Comparison of ENCODE assay signal across 19 cellular contexts in genomic region chr7:107315821-107316220, GRCh38.
DNase-seq lines count a peak whose midpoint lies in the region; FAIRE-seq and TF ChIP-seq lines count a peak whose summit lies in the region.
"Had no signal": no experiment of that assay in that cellular context is flagged by ENCODE, and none has a peak within 500 bp of the region (broad histone marks: within the 10 kb centered on the region; RNA-seq: fewer than 3 reads in every experiment).

No MANE protein-coding gene starts in this region.

- peak; percentile 71 for FAIRE-seq in D721Med (lab: Jason Lieb, UNC)
- FAIRE-seq: GM12892 had no signal

- no peak overlapping the region for H3K4me3 ChIP-seq in A673 (ENCODE audit: low read depth, low read length, poor library complexity, severe bottlenecking)
- H3K4me3 ChIP-seq: BLaER1, GM23338 had no signal

- TF ChIP-seq CTCF in A673 (conservative IDR thresholded peaks at IDR 0.05; ENCODE audit: low read depth, low read length) (no peak), D721Med (IDR thresholded peaks at IDR 0.05; ENCODE audit: insufficient read depth, missing control alignments) (no peak)

- no peaks in the 10 kb centered on the region for H3K9me3 ChIP-seq in A673 (ENCODE audit: low read depth, low read length, poor library complexity, severe bottlenecking)
- H3K9me3 ChIP-seq: BLaER1, Caco-2 had no signal

- peaks cover 12% of the 10 kb centered on the region for H3K4me1 ChIP-seq in A673 (ENCODE audit: insufficient read depth, low read length, poor library complexity, severe bottlenecking)
- H3K4me1 ChIP-seq: BLaER1, Caco-2 had no signal

- CTCF ChIA-PET in A673 (lab: Charles Lee) = no interaction called here

- DNase-seq in A673 (ENCODE audit: low spot score) = peak; percentile 57
- no peak for DNase-seq in D721Med (ENCODE audit: insufficient read length, low spot score)
- peak; percentile 43 for DNase-seq in NCI-H1105 treated with DMSO at 0.1 percent for 48 hours (lab: John Stamatoyannopoulos, UW)
- DNase-seq in cerebellar cortex (ENCODE audit: low spot score) = peak; percentile 79
- no peak for DNase-seq in stimulated activated CD4-positive, alpha-beta T cell treated with anti-CD3 and anti-CD28 coated beads, Interleukin-2, amount 100 ng/mL, for 48 hours
- no peak for DNase-seq in activated effector memory CD4-positive, alpha-beta T cell treated with Interleukin-2 at 50 U/mL for 16 hours
- DNase-seq in KBM-7 = no peak
- DNase-seq in LoVo (ENCODE audit: low spot score) = no peak
- DNase-seq: AML-193; Caco-2; CD8-positive, alpha-beta memory T cell; DMS153; DMS79 treated with DMSO at 0.1 percent for 48 hours; EL; GDM1; H7 had no signal

- no peaks in the 10 kb centered on the region for H3K27me3 ChIP-seq in A673 (replicated peaks; ENCODE audit: insufficient read depth, low read depth, low read length, poor library complexity)
- H3K27me3 ChIP-seq: BLaER1 had no signal

- intact Hi-C loops in A673 (cut with micrococcal nuclease; ENCODE audit: unreplicated experiment) = no loop called here

- H3K36me3 ChIP-seq in A673 (ENCODE audit: insufficient read depth, low read length, poor library complexity, severe bottlenecking) = no peaks in the 10 kb centered on the region

- BruUV-seq in A673 (replicated peaks; lab: Mats Ljungman, UMichigan) = no TSS peak

- POLR2A ChIA-PET in A673 (lab: Charles Lee; ENCODE audit: low non-redundant PET) = interaction anchor here (0.5 kb wide), 1 partner anchor 141 kb away, joined by 4 read pairs; no protein-coding TSS in a partner anchor

- H3K27ac ChIP-seq in A673 (ENCODE audit: low read depth, low read length, poor library complexity, severe bottlenecking) = no peak overlapping the region
- H3K27ac ChIP-seq: BLaER1 had no signal

- in situ Hi-C loops in KBM-7 (cut with MboI; ENCODE audit: low pct_unique_long_range_greater_than_20kb, low sequenced_read_pairs) = no loop called here

Comparison
In these comparisons a context has a peak if more than half of its experiments do, and no peak if none do; other contexts are left out.
1. DNase-seq: peak in A673 (single experiment), NCI-H1105 treated with DMSO at 0.1 percent for 48 hours (single experiment) and cerebellar cortex (single experiment); none in D721Med (single experiment), stimulated activated CD4-positive, alpha-beta T cell treated with anti-CD3 and anti-CD28 coated beads, Interleukin-2, amount 100 ng/mL, for 48 hours (0 of 2), activated effector memory CD4-positive, alpha-beta T cell treated with Interleukin-2 at 50 U/mL for 16 hours (single experiment), KBM-7 (single experiment) and LoVo (single experiment).